ENCODE assay signal across 16 cellular contexts in the genomic region with DNA sequence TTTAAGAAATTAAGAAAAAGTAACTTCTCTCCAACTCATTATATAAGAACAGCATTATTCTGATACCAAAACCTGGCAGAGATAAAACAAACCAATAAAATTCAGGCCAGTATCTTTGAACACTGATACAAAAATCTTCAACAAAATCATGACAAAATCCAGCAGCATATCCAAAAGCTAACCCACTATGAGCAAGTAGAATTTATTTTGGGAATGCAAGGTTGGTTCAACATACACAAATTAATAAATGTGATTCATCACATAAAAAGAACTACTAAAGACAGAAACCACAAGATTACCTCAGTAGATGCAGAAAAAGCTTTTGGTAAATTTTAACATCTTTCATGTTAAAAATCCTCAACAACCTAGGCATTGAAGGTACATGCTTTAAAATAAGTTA. TPM values are rescaled to one million over a fixed set of nuclear protein-coding genes. Genes with fewer than 3 reads are reported as not detected.
DNase-seq lines count a peak whose midpoint lies in the region; ATAC-seq and TF ChIP-seq lines count a peak whose summit lies in the region.
"Had no signal": no experiment of that assay in that cellular context is flagged by ENCODE, and none has a peak within 500 bp of the region (broad histone marks: within the 10 kb centered on the region; RNA-seq: fewer than 3 reads in every experiment).

No MANE protein-coding gene starts in this region.

- no peaks in the 10 kb centered on the region for H3K27me3 Mint-ChIP-seq in T-cell
- H3K27me3 Mint-ChIP-seq in immature natural killer cell (ENCODE audit: low read depth in 3 of 3) = no peaks in the 10 kb centered on the region
- no peaks in the 10 kb centered on the region for H3K27me3 Mint-ChIP-seq in effector memory CD8-positive, alpha-beta T cell
- H3K27me3 Mint-ChIP-seq: B cell had no signal

- TF ChIP-seq CTCF in left ventricle myocardium inferior (IDR thresholded peaks at IDR 0.05; ENCODE audit: borderline replicate concordance) = no peak
- TF ChIP-seq CTCF in heart left ventricle (IDR thresholded peaks at IDR 0.05) = no peak

- TF ChIP-seq POLR2A in heart left ventricle (IDR thresholded peaks at IDR 0.05) = no peak

- intact Hi-C loops in left ventricle myocardium inferior (cut with micrococcal nuclease) (no loop called here), heart left ventricle (cut with DNase I) (no loop called here)

- peaks cover 91% of the 10 kb centered on the region for H3K4me1 ChIP-seq in left ventricle myocardium inferior
- H3K4me1 ChIP-seq in heart left ventricle = peaks cover 0 to 49% (median 20%) of the 10 kb centered on the region in 12 donors

- no peaks in the 10 kb centered on the region for H3K27me3 ChIP-seq in left ventricle myocardium inferior (ENCODE audit: low read depth)
- H3K27me3 ChIP-seq in heart left ventricle = no peaks in the 10 kb centered on the region

- H3K9me3 Mint-ChIP-seq in T-cell (peaks cover 16 to 42% (median 33%) of the 10 kb centered on the region in 3 donors), immature natural killer cell (peaks cover 14 to 25% (median 20%) of the 10 kb centered on the region in 6 donors)
- peaks cover 0 to 5% of the 10 kb centered on the region in 2 donors for H3K9me3 Mint-ChIP-seq in effector memory CD8-positive, alpha-beta T cell

- H3K4me3 Mint-ChIP-seq in T-cell (peak overlapping the region in 2 of 3 donors; percentile 8 to 28), immature natural killer cell (peak overlapping the region in 3 of 5 donors; percentile 2 to 24 (median 2))
- peak overlapping the region in 1 of 2 donors; percentile 51 for H3K4me3 Mint-ChIP-seq in effector memory CD8-positive, alpha-beta T cell
- H3K4me3 Mint-ChIP-seq: B cell; CD14-positive monocyte; CD8-positive, alpha-beta T cell; GM23338 had no signal

- POLR2A ChIA-PET in T-cell (lab: Charles Lee) = no interaction called here

- H3K4me3 ChIP-seq in left ventricle myocardium inferior (no peak overlapping the region), heart left ventricle (no peak overlapping the region)
- H3K4me3 ChIP-seq: GM23338 had no signal

- H3K9me3 ChIP-seq in left ventricle myocardium inferior (replicated peaks) = peaks cover 35% of the 10 kb centered on the region
- peaks cover 0 to 94% (median 6%) of the 10 kb centered on the region in 12 donors for H3K9me3 ChIP-seq in heart left ventricle

- H3K27ac ChIP-seq in left ventricle myocardium inferior (replicated peaks) (peak overlapping the region; percentile 84), heart left ventricle (no peak overlapping the region)

- H3K36me3 Mint-ChIP-seq in T-cell = peaks cover 80% of the 10 kb centered on the region
- peaks cover 40 to 56% (median 53%) of the 10 kb centered on the region in 3 donors for H3K36me3 Mint-ChIP-seq in immature natural killer cell
- H3K36me3 Mint-ChIP-seq in effector memory CD8-positive, alpha-beta T cell (ENCODE audit: insufficient read depth) = peaks cover 56% of the 10 kb centered on the region

- CTCF ChIA-PET in T-cell (lab: Charles Lee) = no interaction called here

- H3K4me1 Mint-ChIP-seq in T-cell = peaks cover 37 to 45% (median 41%) of the 10 kb centered on the region in 3 donors
- peaks cover 63 to 80% of the 10 kb centered on the region in 2 donors for H3K4me1 Mint-ChIP-seq in immature natural killer cell
- peaks cover 27 to 43% of the 10 kb centered on the region in 2 donors for H3K4me1 Mint-ChIP-seq in effector memory CD8-positive, alpha-beta T cell (ENCODE audit: low read depth in 2 of 2)
- H3K4me1 Mint-ChIP-seq: CD14-positive monocyte had no signal

- H3K36me3 ChIP-seq in left ventricle myocardium inferior (peaks cover 60% of the 10 kb centered on the region), heart left ventricle (peaks cover 0 to 58% (median 31%) of the 10 kb centered on the region in 9 donors)

- H3K27ac Mint-ChIP-seq in T-cell (no peak overlapping the region), immature natural killer cell (peak overlapping the region in 1 of 6 donors; percentile 13)
- H3K27ac Mint-ChIP-seq in effector memory CD8-positive, alpha-beta T cell = no peak overlapping the region
- H3K27ac Mint-ChIP-seq: B cell; CD14-positive monocyte; CD8-positive, alpha-beta T cell; GM23338 had no signal

- no peak for ATAC-seq in heart left ventricle
- ATAC-seq in T-cell (replicated peaks in 1 of 4) = no peak
- ATAC-seq in effector memory CD8-positive, alpha-beta T cell (replicated peaks) = no peak
- ATAC-seq: CD8-positive, alpha-beta T cell; GM23338 had no signal

- DNase-seq in left ventricle myocardium inferior = no peak
- DNase-seq in heart left ventricle = no peak
- no peak for DNase-seq in T-cell
- no peak for DNase-seq in immature natural killer cell
- DNase-seq in effector memory CD8-positive, alpha-beta T cell = no peak
- DNase-seq in ureter (ENCODE audit: low spot score) = no peak
- DNase-seq in dermis blood vessel endothelial cell = no peak
- DNase-seq: CD8-positive, alpha-beta T cell; COR-L47; DMS153; DMS79 treated with DMSO at 0.1 percent for 48 hours; EL; H7 had no signal

RNA-seq across cellular contexts. Expression of gene ZNF91, which starts 12.3 kb away (rescaled TPM):
- total RNA-seq in left ventricle myocardium inferior (101 TPM), heart left ventricle (100 to 1,000 TPM in 8 of 9 donors, 10 to 100 TPM in 1; 98.8 to 302 (median 147) TPM), T-cell (100 to 1,000 TPM in 1 of 5 donors, 10 to 100 TPM in 4; 76.0 to 103 (median 80.4) TPM), ureter (256 TPM), dermis blood vessel endothelial cell (13.4 and 17.4 TPM in 2 replicates)
- polyA plus RNA-seq in heart left ventricle (10 to 100 TPM in 1 of 2 donors, 1 to 10 TPM in 1; 9.5 to 23.8 TPM), immature natural killer cell (10 to 100 TPM; 14.5 to 48.1 (median 19.7) TPM)
